ENCODE assay signal across 8 cellular contexts in genomic region chr9:6681147-6681956, GRCh38. TPM values are rescaled to one million over a fixed set of nuclear protein-coding genes. Genes with fewer than 3 reads are reported as not detected.
A peak's percentile ranks its signal among the peaks of the same experiment; 100 is the strongest.
DNase-seq lines count a peak whose midpoint lies in the region; TF ChIP-seq lines count a peak whose summit lies in the region.

No MANE protein-coding gene starts in this region.

- H3K9ac ChIP-seq in endocrine pancreas (ENCODE audit: control insufficient read depth, insufficient read depth, low read length) = peak overlapping the region; percentile 94

- WGBS in mesodermal cell (ENCODE audit: insufficient coverage in 2 of 2), 2 experiments = 0 to 2% methylated on average over 61 to 64 of the region's 72 CpGs

- H3K27me3 ChIP-seq in endocrine pancreas (ENCODE audit: control insufficient read depth, insufficient read depth, low read length) = no peaks in the 10 kb centered on the region

- peak overlapping the region; percentile 90 for H3K4me3 ChIP-seq in endocrine pancreas (ENCODE audit: control insufficient read depth, insufficient read depth, low read length)
- H3K4me3 ChIP-seq in mesodermal cell (ENCODE audit: extremely low read depth, insufficient read depth, low read length, poor library complexity, severe bottlenecking) = peak overlapping the region; percentile 66

- no peak for TF ChIP-seq CTCF in GM20000 (IDR thresholded peaks at IDR 0.05; ENCODE audit: extremely low read depth, missing control alignments)

- peaks cover 3% of the 10 kb centered on the region for H3K4me1 ChIP-seq in endocrine pancreas (ENCODE audit: control insufficient read depth, insufficient read depth, low read length)
- no peaks in the 10 kb centered on the region for H3K4me1 ChIP-seq in mesodermal cell (ENCODE audit: control insufficient read depth, insufficient read depth, low read length, poor library complexity, severe bottlenecking)

- H3K36me3 ChIP-seq in endocrine pancreas (ENCODE audit: control insufficient read depth, insufficient read depth, low read length) = no peaks in the 10 kb centered on the region
- no peaks in the 10 kb centered on the region for H3K36me3 ChIP-seq in mesodermal cell (ENCODE audit: control insufficient read depth, insufficient read depth, low read length)

- peak overlapping the region; percentile 98 for H3K27ac ChIP-seq in mesodermal cell (ENCODE audit: low read depth, low read length, severe bottlenecking)

- H3K9me3 ChIP-seq in endocrine pancreas (ENCODE audit: control insufficient read depth, low read length) (no peaks in the 10 kb centered on the region), mesodermal cell (ENCODE audit: control insufficient read depth, low read length) (no peaks in the 10 kb centered on the region)

- peak; percentile 98 for DNase-seq in COLO668 (lab: John Stamatoyannopoulos, UW; ENCODE audit: unreplicated experiment)
- peak; percentile 90 for DNase-seq in GM20000 (ENCODE audit: low spot score)
- peak; percentile 97 for DNase-seq in HT-29 (ENCODE audit: low spot score)
- peak; percentile 75 to 84 for DNase-seq in NOMO-1 (lab: John Stamatoyannopoulos, UW; ENCODE audit: unreplicated experiment in 2 of 2)
- peak; percentile 77 for DNase-seq in activated CD8-positive, alpha-beta memory T cell treated with anti-CD3 and anti-CD28 coated beads, Interleukin-2, amount 50 U/mL, for 1 hour (ENCODE audit: extremely low read depth)
- peak; percentile 76 for DNase-seq in stimulated activated CD8-positive, alpha-beta memory T cell treated with anti-CD3 and anti-CD28 coated beads, Interleukin-15, amount 100 ng/mL, for 24 hours (ENCODE audit: low read depth)

RNA-seq across cellular contexts. Expression of gene GLDC, which starts 35.8 kb away (rescaled TPM):
- not detected in 2 replicates for total RNA-seq in HT-29 (2014; rRNA removed; shearing (Covaris generic))
- polyA plus RNA-seq in mesodermal cell (2013, experiment 1 of 2) = 4.5 TPM
- 2.8 TPM for polyA plus RNA-seq in mesodermal cell (2013, experiment 2 of 2)

Comparison
In these comparisons a context has a peak if more than half of its experiments do, and no peak if none do; other contexts are left out.
1. Peak in every context shown above with its lines: DNase-seq, H3K4me3 ChIP-seq and H3K27ac ChIP-seq.